21 cellular contexts compared by ENCODE assay signal in the genomic region with DNA sequence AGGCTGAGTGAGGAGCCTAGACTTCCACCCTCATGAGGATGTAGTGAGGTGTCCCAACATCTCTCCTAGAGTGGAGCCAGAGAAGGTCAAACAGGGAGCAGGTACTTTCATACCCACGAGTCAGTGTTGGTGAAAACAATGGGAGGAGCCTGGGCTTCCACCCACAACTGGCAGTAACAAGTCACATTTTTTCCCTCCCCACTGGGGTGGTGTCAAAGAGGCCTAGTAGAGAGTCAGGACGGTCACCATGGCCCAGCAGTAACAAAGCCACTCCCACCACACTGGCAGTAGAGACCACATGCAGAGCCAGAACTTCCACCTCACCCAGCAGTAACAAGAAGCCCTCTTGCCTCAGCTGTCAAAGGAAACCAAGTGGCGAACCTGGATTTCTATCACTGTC.
DNase-seq lines count a peak whose midpoint lies in the region; ATAC-seq and TF ChIP-seq lines count a peak whose summit lies in the region.
"Had no signal": no experiment of that assay in that cellular context is flagged by ENCODE, and none has a peak within 500 bp of the region (broad histone marks: within the 10 kb centered on the region; RNA-seq: fewer than 3 reads in every experiment).

No MANE protein-coding gene starts in this region.

- H3K4me1 Mint-ChIP-seq in activated CD4-positive, alpha-beta T cell treated with anti-CD3 and anti-CD28 coated beads for 36 hours = peaks cover 7% of the 10 kb centered on the region
- peaks cover 7% of the 10 kb centered on the region for H3K4me1 Mint-ChIP-seq in activated CD4-positive, alpha-beta T cell treated with anti-CD3 and anti-CD28 coated beads, Interleukin-2, amount 10 ng/mL, durations not matched to agents 7 days and 5 days
- peaks cover 6% of the 10 kb centered on the region for H3K4me1 Mint-ChIP-seq in endodermal cell
- H3K4me1 Mint-ChIP-seq: CD4-positive, CD25-positive, alpha-beta regulatory T cell; GM23338 had no signal

- TF ChIP-seq POLR2A in uterus (IDR thresholded peaks at IDR 0.05) = no peak

- peak overlapping the region; percentile 38 for H3K4me3 ChIP-seq in Loucy (ENCODE audit: low read length, poor library complexity, severe bottlenecking)
- no peak overlapping the region for H3K4me3 ChIP-seq in endodermal cell (ENCODE audit: low read length)
- H3K4me3 ChIP-seq in uterus = no peak overlapping the region
- H3K4me3 ChIP-seq: GM23338 had no signal

- H3K4me2 ChIP-seq in Loucy (ENCODE audit: low read depth, low read length, poor library complexity, severe bottlenecking) = peak overlapping the region; percentile 59
- H3K4me2 ChIP-seq: GM23338 had no signal

- no peaks in the 10 kb centered on the region for H3K9me3 Mint-ChIP-seq in activated CD4-positive, alpha-beta T cell treated with anti-CD3 and anti-CD28 coated beads for 36 hours (ENCODE audit: low read depth)
- H3K9me3 Mint-ChIP-seq in activated CD4-positive, alpha-beta T cell treated with anti-CD3 and anti-CD28 coated beads, Interleukin-2, amount 10 ng/mL, durations not matched to agents 7 days and 5 days = no peaks in the 10 kb centered on the region
- no peaks in the 10 kb centered on the region for H3K9me3 Mint-ChIP-seq in endodermal cell
- H3K9me3 Mint-ChIP-seq: CD4-positive, CD25-positive, alpha-beta regulatory T cell; GM23338 had no signal

- TF ChIP-seq CTCF in Loucy (conservative IDR thresholded peaks at IDR 0.05; ENCODE audit: low read length) = no peak
- TF ChIP-seq CTCF in endodermal cell (conservative IDR thresholded peaks at IDR 0.05) = no peak
- no peak for TF ChIP-seq CTCF in uterus (IDR thresholded peaks at IDR 0.05)

- peaks cover 25% of the 10 kb centered on the region for H3K4me1 ChIP-seq in Loucy (ENCODE audit: insufficient read depth, low read length, poor library complexity, severe bottlenecking)
- no peaks in the 10 kb centered on the region for H3K4me1 ChIP-seq in endodermal cell (ENCODE audit: control insufficient read depth, insufficient read depth, low read length)
- H3K4me1 ChIP-seq in uterus = no peaks in the 10 kb centered on the region

- no peaks in the 10 kb centered on the region for H3K27me3 Mint-ChIP-seq in activated CD4-positive, alpha-beta T cell treated with anti-CD3 and anti-CD28 coated beads for 36 hours
- H3K27me3 Mint-ChIP-seq in activated CD4-positive, alpha-beta T cell treated with anti-CD3 and anti-CD28 coated beads, Interleukin-2, amount 10 ng/mL, durations not matched to agents 7 days and 5 days = no peaks in the 10 kb centered on the region
- H3K27me3 Mint-ChIP-seq in endodermal cell (ENCODE audit: insufficient read depth) = no peaks in the 10 kb centered on the region
- H3K27me3 Mint-ChIP-seq: CD4-positive, CD25-positive, alpha-beta regulatory T cell had no signal

- H3K27ac Mint-ChIP-seq in activated CD4-positive, alpha-beta T cell treated with anti-CD3 and anti-CD28 coated beads for 36 hours = no peak overlapping the region
- H3K27ac Mint-ChIP-seq in activated CD4-positive, alpha-beta T cell treated with anti-CD3 and anti-CD28 coated beads, Interleukin-2, amount 10 ng/mL, durations not matched to agents 7 days and 5 days = no peak overlapping the region
- H3K27ac Mint-ChIP-seq in endodermal cell = no peak overlapping the region

- peak; percentile 6 for DNase-seq in activated CD4-positive, alpha-beta T cell treated with anti-CD3 and anti-CD28 coated beads for 36 hours
- DNase-seq in activated CD4-positive, alpha-beta T cell treated with anti-CD3 and anti-CD28 coated beads, Interleukin-2, amount 10 ng/mL, durations not matched to agents 7 days and 5 days = no peak
- DNase-seq in endodermal cell (peak; percentile 51), uterus (no peak), NCI-H2227 (lab: John Stamatoyannopoulos, UW; ENCODE audit: unreplicated experiment) (no peak)
- peak; percentile 4 for DNase-seq in stimulated activated naive CD8-positive, alpha-beta T cell treated with anti-CD3 and anti-CD28 coated beads, Interleukin-15, Interleukin-2, amounts not matched to agents 100 U/mL and 50 U/mL, for 24 hours
- DNase-seq: 8988T; Calu3; CD4-positive, CD25-positive, alpha-beta regulatory T cell; HCEC 1CT; NCI-H1048; NCI-H1436; NCI-H2029; NCI-H2171; NCI-H446 treated with DMSO at 0.1 percent for 48 hours; NCI-H69; NK-92 treated with Interleukin-12 subunit alpha and Interleukin-12 subunit beta, amount 100 ng/mL, for 24 hours; Right ventricle myocardium superior had no signal

- CTCF ChIA-PET in activated CD4-positive, alpha-beta T cell treated with anti-CD3 and anti-CD28 coated beads for 36 hours (lab: Charles Lee) = interaction anchor here (1.8 kb wide), 1 partner anchor 11 kb away, joined by 6 read pairs; no protein-coding TSS in a partner anchor
- CTCF ChIA-PET in activated CD4-positive, alpha-beta T cell treated with anti-CD3 and anti-CD28 coated beads, Interleukin-2, amount 10 ng/mL, durations not matched to agents 7 days and 5 days (lab: Charles Lee) = interaction anchor here (0.7 kb wide), 1 partner anchor 726 kb away, joined by 3 read pairs; no protein-coding TSS in a partner anchor

- H3K9ac ChIP-seq in Loucy (ENCODE audit: low read depth, low read length, poor library complexity, severe bottlenecking) = no peak overlapping the region
- no peak overlapping the region for H3K9ac ChIP-seq in endodermal cell (ENCODE audit: extremely low read depth, low read length, poor library complexity, severe bottlenecking)

- H3K9me3 ChIP-seq in Loucy (ENCODE audit: insufficient read depth, low read depth, low read length) (no peaks in the 10 kb centered on the region), endodermal cell (ENCODE audit: control insufficient read depth, low read length) (no peaks in the 10 kb centered on the region), uterus (no peaks in the 10 kb centered on the region)

- H3K27me3 ChIP-seq in Loucy (ENCODE audit: insufficient read depth, low read length, poor library complexity, severe bottlenecking) = peaks cover 37% of the 10 kb centered on the region
- no peaks in the 10 kb centered on the region for H3K27me3 ChIP-seq in endodermal cell (ENCODE audit: control insufficient read depth, insufficient read depth, low read length, poor library complexity, severe bottlenecking)
- no peaks in the 10 kb centered on the region for H3K27me3 ChIP-seq in uterus

- ATAC-seq in activated CD4-positive, alpha-beta T cell treated with anti-CD3 and anti-CD28 coated beads for 36 hours = peak; percentile 26
- ATAC-seq in stimulated activated naive CD8-positive, alpha-beta T cell treated with anti-CD3 and anti-CD28 coated beads, Interleukin-15, Interleukin-2, amounts not matched to agents 100 U/mL and 50 U/mL, for 24 hours = peak; percentile 48
- no peak for ATAC-seq in HG03378 (IDR thresholded peaks at IDR 0.05; ENCODE audit: unreplicated experiment)
- ATAC-seq: GM23338 had no signal

- no peaks in the 10 kb centered on the region for H3K79me2 ChIP-seq in Loucy (ENCODE audit: insufficient read depth, low read length)

- H3K27ac ChIP-seq in endodermal cell (ENCODE audit: low read depth, low read length) (no peak overlapping the region), uterus (no peak overlapping the region)

- no peaks in the 10 kb centered on the region for H3K36me3 Mint-ChIP-seq in activated CD4-positive, alpha-beta T cell treated with anti-CD3 and anti-CD28 coated beads for 36 hours (ENCODE audit: low read depth)
- no peaks in the 10 kb centered on the region for H3K36me3 Mint-ChIP-seq in activated CD4-positive, alpha-beta T cell treated with anti-CD3 and anti-CD28 coated beads, Interleukin-2, amount 10 ng/mL, durations not matched to agents 7 days and 5 days (ENCODE audit: low read depth)
- H3K36me3 Mint-ChIP-seq in endodermal cell (ENCODE audit: low read depth) = peaks cover 13% of the 10 kb centered on the region
- H3K36me3 Mint-ChIP-seq: CD4-positive, CD25-positive, alpha-beta regulatory T cell had no signal

- H2AFZ ChIP-seq in Loucy (ENCODE audit: low read length) = no peak overlapping the region
- H2AFZ ChIP-seq: GM23338 had no signal

- no peaks in the 10 kb centered on the region for H3K9me2 ChIP-seq in Loucy (replicated peaks; ENCODE audit: low read depth, low read length)

- H3K4me3 Mint-ChIP-seq in activated CD4-positive, alpha-beta T cell treated with anti-CD3 and anti-CD28 coated beads for 36 hours = no peak overlapping the region
- no peak overlapping the region for H3K4me3 Mint-ChIP-seq in activated CD4-positive, alpha-beta T cell treated with anti-CD3 and anti-CD28 coated beads, Interleukin-2, amount 10 ng/mL, durations not matched to agents 7 days and 5 days
- H3K4me3 Mint-ChIP-seq in endodermal cell = no peak overlapping the region
- H3K4me3 Mint-ChIP-seq: CD4-positive, CD25-positive, alpha-beta regulatory T cell; GM23338 had no signal

- POLR2A ChIA-PET in activated CD4-positive, alpha-beta T cell treated with anti-CD3 and anti-CD28 coated beads for 36 hours (lab: Charles Lee) = no interaction called here
- POLR2A ChIA-PET in activated CD4-positive, alpha-beta T cell treated with anti-CD3 and anti-CD28 coated beads, Interleukin-2, amount 10 ng/mL, durations not matched to agents 7 days and 5 days (lab: Charles Lee) = no interaction called here

- H4K20me1 ChIP-seq in Loucy (ENCODE audit: insufficient read depth, low read length, poor library complexity, severe bottlenecking) = no peaks in the 10 kb centered on the region

- WGBS in endodermal cell (ENCODE audit: insufficient coverage in 1 of 2, insufficient read length in 1 of 2), 2 experiments = 80 to 84% methylated on average over 1 to 3 of the region's 3 CpGs

- H3K36me3 ChIP-seq in Loucy (ENCODE audit: insufficient read depth, low read length) (no peaks in the 10 kb centered on the region), endodermal cell (ENCODE audit: control insufficient read depth, insufficient read depth, low read length) (peaks cover 3% of the 10 kb centered on the region), uterus (no peaks in the 10 kb centered on the region)

- intact Hi-C loops in activated CD4-positive, alpha-beta T cell treated with anti-CD3 and anti-CD28 coated beads for 36 hours (cut with DNase I, micrococcal nuclease) = no loop called here
- intact Hi-C loops in uterus (cut with DNase I; ENCODE audit: low total_unique reads) = no loop called here

- H3F3A ChIP-seq in Loucy (ENCODE audit: low read depth) = peaks cover 6% of the 10 kb centered on the region; the same call in 1 of the 2 replicates

Comparison
In these comparisons a context has a peak if more than half of its experiments do, and no peak if none do; other contexts are left out.
1. DNase-seq: peak in activated CD4-positive, alpha-beta T cell treated with anti-CD3 and anti-CD28 coated beads for 36 hours (single experiment), endodermal cell (single experiment) and stimulated activated naive CD8-positive, alpha-beta T cell treated with anti-CD3 and anti-CD28 coated beads, Interleukin-15, Interleukin-2, amounts not matched to agents 100 U/mL and 50 U/mL, for 24 hours (single experiment); none in activated CD4-positive, alpha-beta T cell treated with anti-CD3 and anti-CD28 coated beads, Interleukin-2, amount 10 ng/mL, durations not matched to agents 7 days and 5 days (single experiment), uterus (0 of 2) and NCI-H2227 (single experiment).